ENCODE assay signal across 20 cellular contexts in the genomic region with DNA sequence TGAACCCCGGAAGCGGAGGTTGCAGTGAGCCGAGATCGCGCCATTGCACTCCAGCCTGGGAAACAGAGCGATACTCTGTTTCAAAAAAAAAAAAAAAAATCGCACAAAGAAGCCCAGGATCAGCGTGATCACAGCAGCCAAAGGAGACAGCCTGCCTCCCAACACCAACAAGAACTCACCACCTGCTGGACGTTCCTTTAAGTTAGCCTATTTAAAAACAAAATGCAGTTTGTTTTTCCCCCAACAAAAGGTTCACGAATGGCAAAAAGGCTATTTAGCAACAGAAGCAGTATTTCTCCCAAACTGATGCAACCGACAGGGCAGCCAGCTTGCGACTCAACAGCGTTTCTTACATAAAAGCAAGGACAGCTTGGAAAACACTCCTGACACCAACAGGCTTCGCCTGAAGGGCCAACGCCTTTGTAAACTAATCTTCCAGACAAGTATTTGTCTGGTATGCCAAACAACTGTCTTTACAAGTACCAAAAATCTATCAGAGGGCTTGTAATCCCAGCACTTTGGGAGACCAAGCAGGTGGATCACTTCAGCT. TPM values are rescaled to one million over a fixed set of nuclear protein-coding genes. Genes with fewer than 3 reads are reported as not detected.
DNase-seq lines count a peak whose midpoint lies in the region; ATAC-seq and TF ChIP-seq lines count a peak whose summit lies in the region.
"Had no signal": no experiment of that assay in that cellular context is flagged by ENCODE, and none has a peak within 500 bp of the region (broad histone marks: within the 10 kb centered on the region; RNA-seq: fewer than 3 reads in every experiment).

No MANE protein-coding gene starts in this region.

- H3K4me1 Mint-ChIP-seq in activated naive CD8-positive, alpha-beta T cell (ENCODE audit: low read depth) = peaks cover 51% of the 10 kb centered on the region
- peaks cover 44% of the 10 kb centered on the region for H3K4me1 Mint-ChIP-seq in activated naive CD8-positive, alpha-beta T cell treated with anti-CD3 and anti-CD28 coated beads, Interleukin-2, amount 50 U/mL, for 24 hours
- H3K4me1 Mint-ChIP-seq in chondrocyte (ENCODE audit: low read depth) (peaks cover 36% of the 10 kb centered on the region), immature natural killer cell (peaks cover 57 to 61% of the 10 kb centered on the region in 2 donors)

- no peaks in the 10 kb centered on the region for H3K27me3 Mint-ChIP-seq in activated naive CD8-positive, alpha-beta T cell
- H3K27me3 Mint-ChIP-seq in activated naive CD8-positive, alpha-beta T cell treated with anti-CD3 and anti-CD28 coated beads, Interleukin-2, amount 50 U/mL, for 24 hours = no peaks in the 10 kb centered on the region
- H3K27me3 Mint-ChIP-seq in chondrocyte (ENCODE audit: low read depth) (no peaks in the 10 kb centered on the region), immature natural killer cell (ENCODE audit: low read depth in 3 of 3) (peaks cover 0 to 13% (median 11%) of the 10 kb centered on the region in 3 donors)
- H3K27me3 Mint-ChIP-seq: activated B cell treated with CpG ODN at 0.5 μM for 24 hours; CD4-positive, alpha-beta memory T cell; stimulated activated memory B cell treated with anti-CD40 and anti-IgM and Interleukin-4, amounts not matched to agents 10 μg/mL and 1 μg/mL and 100 μg/mL, for 72 hours had no signal

- peak; percentile 18 for TF ChIP-seq CTCF in chondrocyte (IDR thresholded peaks at IDR 0.05)

- no peak overlapping the region for H3K27ac Mint-ChIP-seq in activated naive CD8-positive, alpha-beta T cell
- no peak overlapping the region for H3K27ac Mint-ChIP-seq in activated naive CD8-positive, alpha-beta T cell treated with anti-CD3 and anti-CD28 coated beads, Interleukin-2, amount 50 U/mL, for 24 hours
- H3K27ac Mint-ChIP-seq in chondrocyte (ENCODE audit: unreplicated experiment) (peak overlapping the region; percentile 94), immature natural killer cell (peak overlapping the region in 4 of 6 donors; percentile 24 to 86 (median 59))
- H3K27ac Mint-ChIP-seq: activated B cell treated with CpG ODN at 0.5 μM for 24 hours; stimulated activated memory B cell treated with anti-CD40 and anti-IgM and Interleukin-4, amounts not matched to agents 10 μg/mL and 1 μg/mL and 100 μg/mL, for 72 hours had no signal

- H3K36me3 Mint-ChIP-seq in activated naive CD8-positive, alpha-beta T cell = no peaks in the 10 kb centered on the region
- peaks cover 48% of the 10 kb centered on the region for H3K36me3 Mint-ChIP-seq in activated naive CD8-positive, alpha-beta T cell treated with anti-CD3 and anti-CD28 coated beads, Interleukin-2, amount 50 U/mL, for 24 hours (ENCODE audit: low read depth)
- H3K36me3 Mint-ChIP-seq in chondrocyte (ENCODE audit: low read depth) (peaks cover 17% of the 10 kb centered on the region), immature natural killer cell (peaks cover 11 to 21% (median 17%) of the 10 kb centered on the region in 3 donors)

- DNase-seq in activated naive CD8-positive, alpha-beta T cell treated with anti-CD3 and anti-CD28 coated beads, Interleukin-2, amount 50 U/mL, for 24 hours = no peak
- DNase-seq in chondrocyte (ENCODE audit: low spot score) = no peak
- DNase-seq in immature natural killer cell = no peak
- DNase-seq in superior temporal gyrus (ENCODE audit: extremely low spot score) = peak; percentile 24
- no peak for DNase-seq in DMS53 treated with DMSO at 0.1 percent for 48 hours (lab: John Stamatoyannopoulos, UW; ENCODE audit: unreplicated experiment)
- no peak for DNase-seq in HUDEP-2 (lab: John Stamatoyannopoulos, UW; ENCODE audit: unreplicated experiment in 76 of 76)
- DNase-seq: activated B cell treated with CpG ODN at 0.5 μM for 24 hours; activated naive CD4-positive, alpha-beta T cell treated with anti-CD3 and anti-CD28 coated beads for 36 hours; CD4-positive, alpha-beta memory T cell; effector CD4-positive, alpha-beta T cell; MM.1S; NCI-H2029; NCI-H774; nucleus accumbens; SW 1271; upper lobe of right lung had no signal

- peak overlapping the region; percentile 35 for H3K4me3 Mint-ChIP-seq in activated naive CD8-positive, alpha-beta T cell
- H3K4me3 Mint-ChIP-seq in activated naive CD8-positive, alpha-beta T cell treated with anti-CD3 and anti-CD28 coated beads, Interleukin-2, amount 50 U/mL, for 24 hours = no peak overlapping the region
- peak overlapping the region; percentile 6 for H3K4me3 Mint-ChIP-seq in chondrocyte (ENCODE audit: unreplicated experiment)
- H3K4me3 Mint-ChIP-seq in immature natural killer cell = no peak overlapping the region
- H3K4me3 Mint-ChIP-seq: activated B cell treated with CpG ODN at 0.5 μM for 24 hours; activated naive CD4-positive, alpha-beta T cell treated with anti-CD3 and anti-CD28 coated beads for 36 hours; stimulated activated memory B cell treated with anti-CD40 and anti-IgM and Interleukin-4, amounts not matched to agents 10 μg/mL and 1 μg/mL and 100 μg/mL, for 72 hours had no signal

- ATAC-seq in activated naive CD8-positive, alpha-beta T cell treated with anti-CD3 and anti-CD28 coated beads, Interleukin-2, amount 50 U/mL, for 24 hours = no peak
- ATAC-seq in HG02870 (IDR thresholded peaks at IDR 0.05; ENCODE audit: unreplicated experiment) = no peak
- ATAC-seq: Panc1; stimulated activated memory B cell treated with anti-CD40 and anti-IgM and Interleukin-4, amounts not matched to agents 10 μg/mL and 1 μg/mL and 100 μg/mL, for 72 hours; upper lobe of right lung had no signal

- H3K9me3 Mint-ChIP-seq in activated naive CD8-positive, alpha-beta T cell (ENCODE audit: low read depth) = no peaks in the 10 kb centered on the region
- H3K9me3 Mint-ChIP-seq in activated naive CD8-positive, alpha-beta T cell treated with anti-CD3 and anti-CD28 coated beads, Interleukin-2, amount 50 U/mL, for 24 hours = no peaks in the 10 kb centered on the region
- H3K9me3 Mint-ChIP-seq in chondrocyte (ENCODE audit: low read depth) = no peaks in the 10 kb centered on the region
- H3K9me3 Mint-ChIP-seq in immature natural killer cell = no peaks in the 10 kb centered on the region
- H3K9me3 Mint-ChIP-seq: activated B cell treated with CpG ODN at 0.5 μM for 24 hours; activated naive CD4-positive, alpha-beta T cell treated with anti-CD3 and anti-CD28 coated beads for 36 hours; CD4-positive, alpha-beta memory T cell; stimulated activated memory B cell treated with anti-CD40 and anti-IgM and Interleukin-4, amounts not matched to agents 10 μg/mL and 1 μg/mL and 100 μg/mL, for 72 hours had no signal

RNA-seq across cellular contexts. Expression of gene SSU72, which starts 6.8 kb away (rescaled TPM):
- total RNA-seq in chondrocyte = 99.7 to 129 TPM (median 100 TPM) in 3 replicates
- 100 to 1,000 TPM; 159 to 241 (median 160) TPM for polyA plus RNA-seq in immature natural killer cell

RNA-seq across cellular contexts. Expression of gene TMEM240, which starts 27.5 kb away (rescaled TPM):
- 3.6 to 6.1 TPM (median 5.8 TPM) in 3 replicates for total RNA-seq in chondrocyte
- polyA plus RNA-seq in immature natural killer cell = not detected
- total RNA-seq: activated naive CD4-positive, alpha-beta T cell treated with anti-CD3 and anti-CD28 coated beads for 36 hours had no signal
- polyA plus RNA-seq: CD4-positive, alpha-beta memory T cell had no signal

RNA-seq across cellular contexts. Expression of gene FNDC10, which starts 32.0 kb away (rescaled TPM):
- 23.3 to 32.6 TPM (median 24.8 TPM) in 3 replicates for total RNA-seq in chondrocyte
- 1 to 10 TPM in 2 of 3 donors, under 1 TPM in 1; 0.64 to 1.4 (median 1.1) TPM for polyA plus RNA-seq in immature natural killer cell

RNA-seq across cellular contexts. Expression of gene MIB2, which starts 47.4 kb away (rescaled TPM):
- 73.8 to 86.7 TPM (median 76.4 TPM) in 3 replicates for total RNA-seq in chondrocyte
- 10 to 100 TPM; 44.0 to 89.0 (median 86.7) TPM for polyA plus RNA-seq in immature natural killer cell

RNA-seq across cellular contexts. Expression of gene ATAD3A, which starts 55.9 kb away (rescaled TPM):
- total RNA-seq in chondrocyte = 29.9 to 39.6 TPM (median 34.6 TPM) in 3 replicates
- 10 to 100 TPM in 1 of 3 donors, 1 to 10 TPM in 2; 6.4 to 14.5 (median 7.3) TPM for polyA plus RNA-seq in immature natural killer cell

Comparison
In these comparisons a context has a peak if more than half of its experiments do, and no peak if none do; other contexts are left out.
1. H3K4me3 Mint-ChIP-seq: peak in activated naive CD8-positive, alpha-beta T cell (single experiment) and chondrocyte (single experiment); none in activated naive CD8-positive, alpha-beta T cell treated with anti-CD3 and anti-CD28 coated beads, Interleukin-2, amount 50 U/mL, for 24 hours (single experiment) and immature natural killer cell (0 of 5).
2. H3K27ac Mint-ChIP-seq: peak in chondrocyte (single experiment) and immature natural killer cell (4 of 6); none in activated naive CD8-positive, alpha-beta T cell (single experiment) and activated naive CD8-positive, alpha-beta T cell treated with anti-CD3 and anti-CD28 coated beads, Interleukin-2, amount 50 U/mL, for 24 hours (single experiment).